In genomic region chr9:16337322-16338029, GRCh38 we compare ENCODE assay signal across 16 cellular contexts.
A peak's percentile ranks its signal among the peaks of the same experiment; 100 is the strongest.
DNase-seq lines count a peak whose midpoint lies in the region; ATAC-seq, FAIRE-seq and TF ChIP-seq lines count a peak whose summit lies in the region.
"Had no signal": no experiment of that assay in that cellular context is flagged by ENCODE, and none has a peak within 500 bp of the region (broad histone marks: within the 10 kb centered on the region; RNA-seq: fewer than 3 reads in every experiment).

No MANE protein-coding gene starts in this region.

- H4K20me1 ChIP-seq in SK-N-SH (ENCODE audit: insufficient read depth): no peaks in the 10 kb centered on the region
- H4K20me1 ChIP-seq in OCI-LY7 (ENCODE audit: insufficient read depth, low read length): no peaks in the 10 kb centered on the region

- POLR2A ChIA-PET in SK-N-SH (lab: Yijun Ruan, JAX): no interaction called here
- POLR2A ChIA-PET in OCI-LY7 (lab: Charles Lee): no interaction called here

- intact Hi-C loops in OCI-LY7 (cut with micrococcal nuclease; ENCODE audit: unreplicated experiment): no loop called here

- no peaks in the 10 kb centered on the region for H3K9me3 ChIP-seq in SK-N-SH
- no peaks in the 10 kb centered on the region for H3K9me3 ChIP-seq in small intestine (ENCODE audit: control insufficient read depth, low read depth)
- no peaks in the 10 kb centered on the region for H3K9me3 ChIP-seq in OCI-LY7 (ENCODE audit: low read length)

- no peak for TF ChIP-seq RAD21 in SK-N-SH (IDR thresholded peaks at IDR 0.05; ENCODE audit: low read length)

- H3K9ac ChIP-seq in SK-N-SH: peak overlapping the region; percentile 69

- peaks cover 7 to 24% of the 10 kb centered on the region in 2 experiments; a peak in 3 of 4 replicates for H3K4me1 ChIP-seq in SK-N-SH (ENCODE audit: control insufficient read depth in 1 of 2, insufficient read depth in 2 of 2, low read depth in 1 of 2, low read length in 1 of 2)
- no peaks in the 10 kb centered on the region for H3K4me1 ChIP-seq in small intestine (ENCODE audit: control insufficient read depth in 2 of 2, insufficient read depth in 1 of 2, low read depth in 1 of 2, low read length in 1 of 2)
- H3K4me1 ChIP-seq in OCI-LY7 (ENCODE audit: insufficient read depth, low read length, poor library complexity, severe bottlenecking): no peaks in the 10 kb centered on the region

- CTCF ChIA-PET in SK-N-SH (lab: Yijun Ruan, JAX): no interaction called here
- CTCF ChIA-PET in OCI-LY7 (lab: Charles Lee; ENCODE audit: unreplicated experiment): no interaction called here

- no peaks in the 10 kb centered on the region for H3K36me3 ChIP-seq in SK-N-SH (replicated peaks in 1 of 2; ENCODE audit: control insufficient read depth in 1 of 2, insufficient read depth in 2 of 2, low read length in 1 of 2)
- H3K36me3 ChIP-seq in small intestine (ENCODE audit: control insufficient read depth in 2 of 2, insufficient read depth in 2 of 2, low read length in 2 of 2): no peaks in the 10 kb centered on the region
- no peaks in the 10 kb centered on the region for H3K36me3 ChIP-seq in OCI-LY7 (ENCODE audit: insufficient read depth, low read length)

- TF ChIP-seq CTCF in SK-N-SH (IDR thresholded peaks at IDR 0.05) (no peak), fibroblast of villous mesenchyme (IDR thresholded peaks at IDR 0.05; ENCODE audit: insufficient read depth, low read depth, low read length) (no peak), OCI-LY7 (conservative IDR thresholded peaks at IDR 0.05; ENCODE audit: low read length) (no peak)

- H3K79me2 ChIP-seq in SK-N-SH (ENCODE audit: insufficient read depth) (no peaks in the 10 kb centered on the region), OCI-LY7 (ENCODE audit: insufficient read depth, low read depth, low read length) (no peaks in the 10 kb centered on the region)

- H3K9me2 ChIP-seq in SK-N-SH: no peaks in the 10 kb centered on the region
- no peaks in the 10 kb centered on the region for H3K9me2 ChIP-seq in OCI-LY7 (ENCODE audit: insufficient read depth, low read length)

- TF ChIP-seq EP300 in SK-N-SH (IDR thresholded peaks at IDR 0.05; ENCODE audit: borderline replicate concordance in 1 of 2, low read depth in 1 of 2, low read length in 1 of 2): peak in 1 of 2 experiments; percentile 94; a peak in 2 of 4 replicates

- H3K27me3 ChIP-seq in SK-N-SH (ENCODE audit: insufficient read depth) (no peaks in the 10 kb centered on the region), small intestine (ENCODE audit: control insufficient read depth in 2 of 2, insufficient read depth in 2 of 2, low read length in 2 of 2) (no peaks in the 10 kb centered on the region)

- peak overlapping the region; percentile 3; the same call in 1 of the 2 replicates for H2AFZ ChIP-seq in SK-N-SH (ENCODE audit: low read depth)
- H2AFZ ChIP-seq in OCI-LY7 (ENCODE audit: low read length): no peak overlapping the region

- peak; percentile 91 for DNase-seq in GM04504 (ENCODE audit: low read depth)
- no peak for DNase-seq in SK-N-SH
- DNase-seq in fibroblast of villous mesenchyme (ENCODE audit: low read depth): peak; percentile 78
- peak; percentile 2 for DNase-seq in small intestine
- DNase-seq in NCI-H446 (lab: John Stamatoyannopoulos, UW): no peak
- no peak for DNase-seq in OCI-LY7 (ENCODE audit: low spot score)
- DNase-seq in SHP77 (lab: John Stamatoyannopoulos, UW): no peak
- DNase-seq: activated CD4-positive, alpha-beta T cell treated with anti-CD3 and anti-CD28 coated beads, Interleukin-2, amount 50 U/mL, for 48 hours; activated naive CD8-positive, alpha-beta T cell treated with anti-CD3 and anti-CD28 coated beads, Interleukin-2, amount 10 ng/mL, durations not matched to agents 7 days and 5 days; GDM1; Right ventricle myocardium superior; stimulated activated CD4-positive, alpha-beta T cell treated with anti-CD3 and anti-CD28 coated beads, Interleukin-12 subunit alpha, Interleukin-12 subunit beta, amount 100 ng/mL, for 4 hours; stimulated activated naive B cell treated with anti-CD40 and anti-IgM and Interleukin-4, amounts not matched to agents 10 μg/mL and 1 μg/mL and 100 μg/mL, for 72 hours had no signal

- H3K4me2 ChIP-seq in SK-N-SH: peak overlapping the region; percentile 27; the same call in 1 of the 2 replicates
- no peak overlapping the region for H3K4me2 ChIP-seq in OCI-LY7 (ENCODE audit: low read length)

- BruUV-seq in OCI-LY7 (replicated peaks; lab: Mats Ljungman, UMichigan): no TSS peak

- H3K4me3 ChIP-seq in SK-N-SH (ENCODE audit: low read depth in 2 of 2, low read length in 1 of 2) (no peak overlapping the region), fibroblast of villous mesenchyme (ENCODE audit: low read depth, low read length) (no peak overlapping the region), small intestine (ENCODE audit: low read depth in 1 of 2, low read length in 2 of 2) (no peak overlapping the region), OCI-LY7 (ENCODE audit: low read depth, low read length, poor library complexity, severe bottlenecking) (no peak overlapping the region)

- ATAC-seq in HG02981 (IDR thresholded peaks at IDR 0.05; ENCODE audit: unreplicated experiment): no peak
- ATAC-seq: stimulated activated naive B cell treated with anti-CD40 and anti-IgM and Interleukin-4, amounts not matched to agents 10 μg/mL and 1 μg/mL and 100 μg/mL, for 72 hours had no signal

- H3F3A ChIP-seq in SK-N-SH (replicated peaks; ENCODE audit: insufficient read depth): peaks cover 23% of the 10 kb centered on the region

- FAIRE-seq in small intestine (lab: Jason Lieb, UNC): no peak
- FAIRE-seq: frontal cortex, HTR-8/SVneo had no signal

- 5% methylated on average over 5 of the region's 5 CpGs for WGBS in SK-N-SH (ENCODE audit: low lambda C conversion rate)
- 42 to 82% (median 47%) methylated on average over 5 of the region's 5 CpGs for WGBS in small intestine, 3 donors

- H3K27ac ChIP-seq in SK-N-SH (ENCODE audit: low read depth in 2 of 2, low read length in 1 of 2) (peak overlapping the region in 1 of 2 experiments; percentile 99), small intestine (ENCODE audit: low read depth in 1 of 2, low read length in 1 of 2) (no peak overlapping the region), OCI-LY7 (ENCODE audit: low read depth, low read length, poor library complexity, severe bottlenecking) (no peak overlapping the region)

TF ChIP-seq in SK-N-SH, 30 proteins besides CTCF, POLR2A, EP300 and RAD21 (continues in another document):
- TF ChIP-seq FOXM1 (IDR thresholded peaks at IDR 0.05; ENCODE audit: low read depth): peak; percentile 50; the same call in 1 of the 2 replicates
- no peak for TF ChIP-seq RFX5 (IDR thresholded peaks at IDR 0.05; ENCODE audit: low read length)
- no peak; the same call in 1 of the 2 replicates for TF ChIP-seq SMC3 (IDR thresholded peaks at IDR 0.05; ENCODE audit: low read depth, low read length)
- peak; percentile 81 for TF ChIP-seq NFIC (IDR thresholded peaks at IDR 0.05; ENCODE audit: borderline replicate concordance)
- TF ChIP-seq USF2 (IDR thresholded peaks at IDR 0.05; ENCODE audit: borderline replicate concordance, low read depth, low read length): no peak
- TF ChIP-seq POLR2AphosphoS5 (IDR thresholded peaks at IDR 0.05; ENCODE audit: low read depth, low read length): peak; percentile 64; the same call in 1 of the 2 replicates
- TF ChIP-seq REST (IDR thresholded peaks at IDR 0.05; ENCODE audit: low read depth, low read length): peak; percentile 32; the same call in 1 of the 2 replicates
- TF ChIP-seq RCOR1 (IDR thresholded peaks at IDR 0.05; ENCODE audit: low read length): no peak
- no peak for TF ChIP-seq CHD2 (IDR thresholded peaks at IDR 0.05; ENCODE audit: low read length, partially characterized antibody)
- TF ChIP-seq PBX3 (IDR thresholded peaks at IDR 0.05): peak; percentile 80
- no peak for TF ChIP-seq FOXJ3 (CRISPR knock-in tag; IDR thresholded peaks at IDR 0.05)
- no peak; the same call in 1 of the 2 replicates for TF ChIP-seq YY1 (IDR thresholded peaks at IDR 0.05; ENCODE audit: low read depth)

Comparison
In these comparisons a context has a peak if more than half of its experiments do, and no peak if none do; other contexts are left out.
1. DNase-seq: peak in GM04504 (single experiment), fibroblast of villous mesenchyme (single experiment) and small intestine (single experiment); none in SK-N-SH (single experiment), NCI-H446 (0 of 2), OCI-LY7 (single experiment) and SHP77 (0 of 2).